1 cellular context compared by ENCODE assay signal in the genomic region with DNA sequence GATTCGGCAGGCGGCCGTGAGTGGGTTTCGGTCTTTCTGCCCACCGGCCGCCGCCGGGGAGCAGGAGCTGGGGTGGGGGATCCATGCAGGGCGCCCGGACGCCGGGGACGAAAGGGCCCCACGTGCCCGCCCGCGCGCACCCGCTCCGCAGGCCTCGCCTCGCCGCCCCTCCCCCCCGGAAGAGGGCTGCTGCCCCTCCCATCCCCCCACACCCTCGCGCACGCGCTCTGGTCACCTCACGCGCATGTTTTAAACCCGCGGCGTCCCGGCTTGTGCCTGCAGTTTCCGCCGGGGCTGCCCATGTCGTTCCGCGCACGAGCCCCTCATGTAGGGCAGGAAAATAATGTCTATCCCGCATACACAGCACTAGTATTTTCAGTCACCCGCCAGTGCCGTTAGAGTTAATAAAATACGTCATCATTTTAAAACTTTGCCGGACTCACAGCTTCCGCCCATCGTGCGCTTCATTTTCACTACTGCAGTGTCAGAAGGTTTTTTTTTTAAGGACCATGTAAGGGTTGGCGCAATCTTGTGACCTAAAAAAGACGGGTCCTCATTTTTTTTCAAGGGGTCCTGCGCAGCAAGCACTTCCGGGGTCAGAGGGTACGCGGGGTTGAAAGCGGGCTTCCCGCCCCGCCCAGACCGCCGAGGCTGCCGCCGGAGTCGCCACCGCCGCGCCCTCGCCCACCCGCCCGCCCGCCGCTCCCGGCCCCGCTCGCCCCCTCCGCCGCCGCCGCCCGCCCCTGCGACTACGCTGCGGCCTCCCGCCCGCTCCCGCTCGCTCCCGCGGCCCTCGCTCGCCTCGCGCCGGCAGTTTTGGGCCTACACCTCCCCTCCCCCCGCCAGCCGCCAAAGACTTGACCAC.
TF ChIP-seq lines count a peak whose summit lies in the region.

PCBP1 (plus strand) TSS at position 640 of the 865 bp plus-strand sequence. CDS start 267 bp downstream, outside the sequence.

TF ChIP-seq in HEK293, 187 proteins besides CTCF, POLR2A, EP300 and RAD21 (continued from another document):
- TF ChIP-seq, protein P1, sequence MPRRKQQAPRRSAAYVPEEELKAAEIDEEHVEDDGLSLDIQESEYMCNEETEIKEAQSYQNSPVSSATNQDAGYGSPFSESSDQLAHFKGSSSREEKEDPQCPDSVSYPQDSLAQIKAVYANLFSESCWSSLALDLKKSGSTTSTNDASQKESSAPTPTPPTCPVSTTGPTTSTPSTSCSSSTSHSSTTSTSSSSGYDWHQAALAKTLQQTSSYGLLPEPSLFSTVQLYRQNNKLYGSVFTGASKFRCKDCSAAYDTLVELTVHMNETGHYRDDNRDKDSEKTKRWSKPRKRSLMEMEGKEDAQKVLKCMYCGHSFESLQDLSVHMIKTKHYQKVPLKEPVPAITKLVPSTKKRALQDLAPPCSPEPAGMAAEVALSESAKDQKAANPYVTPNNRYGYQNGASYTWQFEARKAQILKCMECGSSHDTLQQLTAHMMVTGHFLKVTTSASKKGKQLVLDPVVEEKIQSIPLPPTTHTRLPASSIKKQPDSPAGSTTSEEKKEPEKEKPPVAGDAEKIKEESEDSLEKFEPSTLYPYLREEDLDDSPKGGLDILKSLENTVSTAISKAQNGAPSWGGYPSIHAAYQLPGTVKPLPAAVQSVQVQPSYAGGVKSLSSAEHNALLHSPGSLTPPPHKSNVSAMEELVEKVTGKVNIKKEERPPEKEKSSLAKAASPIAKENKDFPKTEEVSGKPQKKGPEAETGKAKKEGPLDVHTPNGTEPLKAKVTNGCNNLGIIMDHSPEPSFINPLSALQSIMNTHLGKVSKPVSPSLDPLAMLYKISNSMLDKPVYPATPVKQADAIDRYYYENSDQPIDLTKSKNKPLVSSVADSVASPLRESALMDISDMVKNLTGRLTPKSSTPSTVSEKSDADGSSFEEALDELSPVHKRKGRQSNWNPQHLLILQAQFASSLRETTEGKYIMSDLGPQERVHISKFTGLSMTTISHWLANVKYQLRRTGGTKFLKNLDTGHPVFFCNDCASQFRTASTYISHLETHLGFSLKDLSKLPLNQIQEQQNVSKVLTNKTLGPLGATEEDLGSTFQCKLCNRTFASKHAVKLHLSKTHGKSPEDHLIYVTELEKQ (tag by site-specific recombination; IDR thresholded peaks at IDR 0.05; ENCODE audit: borderline replicate concordance) = no peak
- TF ChIP-seq ZBTB17 (tag by site-specific recombination; IDR thresholded peaks at IDR 0.05) (0 out of 2 replicates have a peak, but pooled peaks have one; percentile 25), FEZF1 (tag by site-specific recombination; IDR thresholded peaks at IDR 0.05) (no peak), GLIS2 (tag by site-specific recombination; IDR thresholded peaks at IDR 0.05) (peak; percentile 67), ZNF791 (tag by site-specific recombination; IDR thresholded peaks at IDR 0.05) (peak; percentile 41; the same call in 1 of the 2 replicates), ZNF639 (tag by site-specific recombination; IDR thresholded peaks at IDR 0.05) (peak; percentile 69), ZNF585B (tag by site-specific recombination; IDR thresholded peaks at IDR 0.05) (no peak), KLF8 (tag by site-specific recombination; IDR thresholded peaks at IDR 0.05) (peak; percentile 25), ZXDB (tag by site-specific recombination; IDR thresholded peaks at IDR 0.05) (peak; percentile 39; the same call in 1 of the 2 replicates), KLF7 (tag by site-specific recombination; IDR thresholded peaks at IDR 0.05; ENCODE audit: borderline replicate concordance) (no peak), ZNF335 (tag by site-specific recombination; conservative IDR thresholded peaks at IDR 0.05) (peak; percentile 100), ZNF610 (tag by site-specific recombination; IDR thresholded peaks at IDR 0.05; ENCODE audit: borderline replicate concordance) (no peak), KLF16 (tag by site-specific recombination; IDR thresholded peaks at IDR 0.05) (peak; percentile 30; the same call in 1 of the 2 replicates), ZNF600 (tag by site-specific recombination; IDR thresholded peaks at IDR 0.05) (no peak), ZBTB26 (tag by site-specific recombination; optimal IDR thresholded peaks at IDR 0.05) (peak; percentile 43), ZNF514 (tag by site-specific recombination; IDR thresholded peaks at IDR 0.05) (no peak), ZNF692 (tag by site-specific recombination; IDR thresholded peaks at IDR 0.05) (0 out of 2 replicates have a peak, but pooled peaks have one; percentile 14), SP2 (tag by site-specific recombination; IDR thresholded peaks at IDR 0.05) (peak; percentile 44), ZBTB7A (tag by site-specific recombination; IDR thresholded peaks at IDR 0.05; ENCODE audit: low read depth) (0 out of 2 replicates have a peak, but pooled peaks have one; percentile 55), ZBTB21 (tag by site-specific recombination; IDR thresholded peaks at IDR 0.05) (peak; percentile 80), EGR2 (tag by site-specific recombination; IDR thresholded peaks at IDR 0.05; ENCODE audit: low read depth) (peak; percentile 51), SP3 (tag by site-specific recombination; IDR thresholded peaks at IDR 0.05) (peak; percentile 74), ZNF792 (tag by site-specific recombination; IDR thresholded peaks at IDR 0.05) (no peak), ATF2 (tag by site-specific recombination; IDR thresholded peaks at IDR 0.05; ENCODE audit: low read depth) (peak; percentile 95), ZEB2 (tag by site-specific recombination; IDR thresholded peaks at IDR 0.05) (0 out of 2 replicates have a peak, but pooled peaks have one; percentile 10), ZNF501 (tag by site-specific recombination; IDR thresholded peaks at IDR 0.05) (0 out of 2 replicates have a peak, but pooled peaks have one; percentile 6), ZNF155 (tag by site-specific recombination; IDR thresholded peaks at IDR 0.05) (no peak), ZNF768 (tag by site-specific recombination; IDR thresholded peaks at IDR 0.05) (no peak), ZBTB11 (tag by site-specific recombination; conservative IDR thresholded peaks at IDR 0.05; ENCODE audit: low read depth) (peak; percentile 56)
- TF ChIP-seq, protein P2, sequence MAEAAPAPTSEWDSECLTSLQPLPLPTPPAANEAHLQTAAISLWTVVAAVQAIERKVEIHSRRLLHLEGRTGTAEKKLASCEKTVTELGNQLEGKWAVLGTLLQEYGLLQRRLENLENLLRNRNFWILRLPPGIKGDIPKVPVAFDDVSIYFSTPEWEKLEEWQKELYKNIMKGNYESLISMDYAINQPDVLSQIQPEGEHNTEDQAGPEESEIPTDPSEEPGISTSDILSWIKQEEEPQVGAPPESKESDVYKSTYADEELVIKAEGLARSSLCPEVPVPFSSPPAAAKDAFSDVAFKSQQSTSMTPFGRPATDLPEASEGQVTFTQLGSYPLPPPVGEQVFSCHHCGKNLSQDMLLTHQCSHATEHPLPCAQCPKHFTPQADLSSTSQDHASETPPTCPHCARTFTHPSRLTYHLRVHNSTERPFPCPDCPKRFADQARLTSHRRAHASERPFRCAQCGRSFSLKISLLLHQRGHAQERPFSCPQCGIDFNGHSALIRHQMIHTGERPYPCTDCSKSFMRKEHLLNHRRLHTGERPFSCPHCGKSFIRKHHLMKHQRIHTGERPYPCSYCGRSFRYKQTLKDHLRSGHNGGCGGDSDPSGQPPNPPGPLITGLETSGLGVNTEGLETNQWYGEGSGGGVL (tag by site-specific recombination; IDR thresholded peaks at IDR 0.05) = peak; percentile 11; the same call in 1 of the 2 replicates
- TF ChIP-seq, protein P3, sequence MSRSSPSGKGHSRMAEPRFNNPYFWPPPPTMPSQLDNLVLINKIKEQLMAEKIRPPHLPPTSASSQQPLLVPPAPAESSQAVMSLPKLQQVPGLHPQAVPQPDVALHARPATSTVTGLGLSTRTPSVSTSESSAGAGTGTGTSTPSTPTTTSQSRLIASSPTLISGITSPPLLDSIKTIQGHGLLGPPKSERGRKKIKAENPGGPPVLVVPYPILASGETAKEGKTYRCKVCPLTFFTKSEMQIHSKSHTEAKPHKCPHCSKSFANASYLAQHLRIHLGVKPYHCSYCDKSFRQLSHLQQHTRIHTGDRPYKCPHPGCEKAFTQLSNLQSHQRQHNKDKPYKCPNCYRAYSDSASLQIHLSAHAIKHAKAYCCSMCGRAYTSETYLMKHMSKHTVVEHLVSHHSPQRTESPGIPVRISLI (tag by site-specific recombination; IDR thresholded peaks at IDR 0.05) = peak; percentile 99
